In genomic region chr3:160613661-160614060, GRCh38 we compare ENCODE assay signal across 29 cellular contexts.
"Had no signal": no experiment of that assay in that cellular context is flagged by ENCODE, and none has a peak within 500 bp of the region (broad histone marks: within the 10 kb centered on the region; RNA-seq: fewer than 3 reads in every experiment).

No MANE protein-coding gene starts in this region.

- H3K27ac ChIP-seq: adrenal gland, body of pancreas, brain microvascular endothelial cell, WERI-Rb-1 had no signal

- FAIRE-seq: astrocyte had no signal

- H3K27me3 ChIP-seq: adrenal gland, body of pancreas, brain microvascular endothelial cell had no signal

- DNase-seq: activated CD4-positive, alpha-beta memory T cell treated with anti-CD3 and anti-CD28 coated beads, Interleukin-2, amount 10 ng/mL, durations not matched to agents 7 days and 5 days; activated CD4-positive, alpha-beta T cell treated with anti-CD3 and anti-CD28 coated beads for 1 hour; activated CD4-positive, alpha-beta T cell treated with anti-CD3 and anti-CD28 coated beads for 36 hours; activated CD4-positive, alpha-beta T cell treated with anti-CD3 and anti-CD28 coated beads for 48 hours; activated CD4-positive, alpha-beta T cell treated with anti-CD3 and anti-CD28 coated beads, Interleukin-2, amount 10 ng/mL, durations not matched to agents 7 days and 5 days; activated CD4-positive, alpha-beta T cell treated with anti-CD3 and anti-CD28 coated beads, Interleukin-2, amount 50 U/mL, for 48 hours; activated CD4-positive, CD25-positive, alpha-beta regulatory T cell; activated CD8-positive, alpha-beta memory T cell treated with anti-CD3 and anti-CD28 coated beads, Interleukin-2, amount 50 U/mL, for 4 hours; activated effector memory CD4-positive, alpha-beta T cell treated with anti-CD3 and anti-CD28 coated beads, Interleukin-2, amount 50 U/mL, for 16 hours; activated gamma-delta T cell treated with Interleukin-2 at 50 U/mL for 16 hours; activated naive CD4-positive, alpha-beta T cell; activated naive CD4-positive, alpha-beta T cell treated with anti-CD3 and anti-CD28 coated beads for 36 hours; activated naive CD4-positive, alpha-beta T cell treated with anti-CD3 and anti-CD28 coated beads, Interleukin-2, amount 50 U/mL, for 16 hours; activated naive CD8-positive, alpha-beta T cell treated with anti-CD3 and anti-CD28 coated beads for 36 hours; activated T-cell treated with anti-CD3 and anti-CD28 coated beads for 4 hours; activated T-cell treated with anti-CD3 and anti-CD28 coated beads, Interleukin-2, amount 50 U/mL, for 1 hour; activated T-cell treated with anti-CD3 and anti-CD28 coated beads, Interleukin-2, amount 50 U/mL, for 4 hours; activated T-cell treated with anti-CD3 and anti-CD28 coated beads, Interleukin-2, amount 50 U/mL, for 72 hours; adrenal gland; amniotic stem cell; aorta; body of pancreas; brain microvascular endothelial cell; central memory CD4-positive, alpha-beta T cell; T-helper 1 cell; T-helper 2 cell; T-helper 9 cell; WERI-Rb-1 had no signal

- H3K4me1 ChIP-seq: adrenal gland had no signal

- H3K36me3 ChIP-seq: adrenal gland, brain microvascular endothelial cell, WERI-Rb-1 had no signal

- H3K4me3 ChIP-seq: adrenal gland, body of pancreas had no signal

- H3K9me3 ChIP-seq: adrenal gland, body of pancreas had no signal
